Comparison of ENCODE assay signal across 20 cellular contexts in the genomic region with DNA sequence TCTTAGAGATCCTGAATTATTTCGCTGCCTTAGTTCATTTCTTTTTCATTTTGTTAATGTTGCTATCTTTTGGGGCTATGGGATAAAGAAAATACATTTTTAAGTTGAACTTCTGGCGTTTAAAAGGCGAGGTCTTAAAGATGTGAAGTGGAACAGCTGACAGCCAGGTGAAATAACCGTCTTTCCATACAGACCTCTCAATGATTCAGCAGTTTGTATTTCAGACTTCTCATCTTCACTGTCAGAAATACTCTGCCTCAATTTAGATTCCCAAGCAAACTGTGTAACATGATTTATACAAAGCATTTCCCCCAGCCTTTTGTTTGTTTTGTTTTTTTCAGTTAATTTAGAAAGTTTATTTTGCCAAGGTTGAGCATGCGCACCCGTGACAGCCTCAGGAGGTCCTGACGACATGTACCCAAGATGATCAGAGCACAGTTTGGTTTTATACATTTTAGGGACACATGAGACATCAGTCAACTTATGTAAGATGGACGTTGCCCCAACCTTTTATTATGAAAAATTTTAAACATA. TPM values are rescaled to one million over a fixed set of nuclear protein-coding genes. Genes with fewer than 3 reads are reported as not detected.
DNase-seq lines count a peak whose midpoint lies in the region; ATAC-seq and TF ChIP-seq lines count a peak whose summit lies in the region.
"Had no signal": no experiment of that assay in that cellular context is flagged by ENCODE, and none has a peak within 500 bp of the region (broad histone marks: within the 10 kb centered on the region; RNA-seq: fewer than 3 reads in every experiment).

No MANE protein-coding gene starts in this region.

- peaks cover 24% of the 10 kb centered on the region for H3K4me1 Mint-ChIP-seq in T-helper 1 cell treated with Interleukin-12 subunit alpha and Interleukin-12 subunit beta and Interleukin-4 antibody, amounts not matched to agents 30 μg/mL and 1 μg/mL, for 36 hours (ENCODE audit: low read depth)
- peaks cover 6% of the 10 kb centered on the region for H3K4me1 Mint-ChIP-seq in stimulated activated naive CD8-positive, alpha-beta T cell treated with anti-CD3 and anti-CD28 coated beads, Interleukin-15, amount 100 ng/mL, for 72 hours

- peaks cover 49% of the 10 kb centered on the region for H3K36me3 Mint-ChIP-seq in T-helper 1 cell treated with Interleukin-12 subunit alpha and Interleukin-12 subunit beta and Interleukin-4 antibody, amounts not matched to agents 30 μg/mL and 1 μg/mL, for 36 hours (ENCODE audit: low read depth)

- no peak overlapping the region for H3K4me3 Mint-ChIP-seq in T-helper 1 cell treated with Interleukin-12 subunit alpha and Interleukin-12 subunit beta and Interleukin-4 antibody, amounts not matched to agents 30 μg/mL and 1 μg/mL, for 36 hours
- H3K4me3 Mint-ChIP-seq in stimulated activated naive CD8-positive, alpha-beta T cell treated with anti-CD3 and anti-CD28 coated beads, Interleukin-15, amount 100 ng/mL, for 72 hours = no peak overlapping the region
- H3K4me3 Mint-ChIP-seq: activated naive CD8-positive, alpha-beta T cell; activated T-cell treated with anti-CD3 and anti-CD28 coated beads, Interleukin-2, amount 50 U/mL, for 24 hours; mesothelial cell of epicardium; nephron had no signal

- H3K27me3 ChIP-seq in PC-9 (ENCODE audit: insufficient read depth, low read depth) (no peaks in the 10 kb centered on the region), dorsolateral prefrontal cortex (no peaks in the 10 kb centered on the region)
- H3K27me3 ChIP-seq: BLaER1 had no signal

- 0 out of 2 replicates have a peak, but pooled peaks cover 7% of the 10 kb centered on the region for H3K4me1 ChIP-seq in PC-9 (replicated peaks; ENCODE audit: insufficient read depth)
- H3K4me1 ChIP-seq: BLaER1 had no signal

- no peak for TF ChIP-seq CTCF in PC-9 (conservative IDR thresholded peaks at IDR 0.05)
- TF ChIP-seq CTCF in dorsolateral prefrontal cortex (IDR thresholded peaks at IDR 0.05 in 54 of 56, conservative IDR thresholded peaks at IDR 0.05 in 2 of 56; ENCODE audit: low read depth in 1 of 56, partially characterized antibody in 56 of 56) = no peak

- H3K4me3 ChIP-seq in PC-9 (no peak overlapping the region), dorsolateral prefrontal cortex (no peak overlapping the region)
- H3K4me3 ChIP-seq: BLaER1 had no signal

- no TSS peak for BruUV-seq in PC-9 (replicated peaks; lab: Mats Ljungman, UMichigan)

- no peaks in the 10 kb centered on the region for H3K9me3 ChIP-seq in PC-9 (ENCODE audit: insufficient read depth, low read depth)
- H3K9me3 ChIP-seq: BLaER1 had no signal

- peaks cover 20% of the 10 kb centered on the region; the same call in 1 of the 2 replicates for H3F3A ChIP-seq in PC-9 (ENCODE audit: insufficient read depth, low read depth)

- POLR2A ChIA-PET in PC-9 (lab: Charles Lee; ENCODE audit: unreplicated experiment) = interaction anchor here (0.6 kb wide), 1 partner anchor 82 kb away, joined by 26 read pairs; no protein-coding TSS in a partner anchor

- no peak overlapping the region for H3K4me2 ChIP-seq in PC-9
- H3K4me2 ChIP-seq: BLaER1 had no signal

- CTCF ChIA-PET in PC-9 (lab: Charles Lee) = interaction anchor here (0.7 kb wide), 2 partner anchors 127 to 293 kb away, joined by 4 to 15 read pairs; no protein-coding TSS in a partner anchor

- intact Hi-C loops in PC-9 (cut with micrococcal nuclease; ENCODE audit: unreplicated experiment) (no loop called here), dorsolateral prefrontal cortex (cut with DNase I) (loop anchor here (1.0 to 5.0 kb wide), 3 partner anchors 35 to 63 kb away; partner anchors contain the start of gene SPATA2 (in 1 of the 2))

- no peaks in the 10 kb centered on the region for H3K79me2 ChIP-seq in PC-9 (ENCODE audit: low read depth)

- H3K27me3 Mint-ChIP-seq in T-helper 1 cell treated with Interleukin-12 subunit alpha and Interleukin-12 subunit beta and Interleukin-4 antibody, amounts not matched to agents 30 μg/mL and 1 μg/mL, for 36 hours (ENCODE audit: low read depth) = no peaks in the 10 kb centered on the region
- no peaks in the 10 kb centered on the region for H3K27me3 Mint-ChIP-seq in stimulated activated naive CD8-positive, alpha-beta T cell treated with anti-CD3 and anti-CD28 coated beads, Interleukin-15, amount 100 ng/mL, for 72 hours
- H3K27me3 Mint-ChIP-seq: activated naive CD8-positive, alpha-beta T cell; activated T-cell treated with anti-CD3 and anti-CD28 coated beads, Interleukin-2, amount 50 U/mL, for 24 hours had no signal

- no peaks in the 10 kb centered on the region for H3K9me2 ChIP-seq in PC-9 (ENCODE audit: insufficient read depth)

- ATAC-seq in stimulated activated naive CD8-positive, alpha-beta T cell treated with anti-CD3 and anti-CD28 coated beads, Interleukin-15, amount 100 ng/mL, for 72 hours = no peak
- ATAC-seq in GM21390 (IDR thresholded peaks at IDR 0.05; ENCODE audit: unreplicated experiment) = no peak

- no peaks in the 10 kb centered on the region for H4K20me1 ChIP-seq in PC-9 (ENCODE audit: insufficient read depth)
- H4K20me1 ChIP-seq: BLaER1 had no signal

- H2AFZ ChIP-seq in PC-9 = no peak overlapping the region

- H3K36me3 ChIP-seq in PC-9 (ENCODE audit: low read depth) = 0 out of 2 replicates have a peak, but pooled peaks cover 31% of the 10 kb centered on the region

- H3K27ac ChIP-seq in PC-9 = peak overlapping the region; percentile 10; the same call in 1 of the 2 replicates
- peak overlapping the region in 52 of 59 donors; percentile 7 to 92 (median 82) for H3K27ac ChIP-seq in dorsolateral prefrontal cortex
- H3K27ac ChIP-seq: BLaER1 had no signal

- DNase-seq in T-helper 1 cell = no peak
- no peak for DNase-seq in PC-9
- no peak for DNase-seq in dorsolateral prefrontal cortex
- DNase-seq in stimulated activated naive CD8-positive, alpha-beta T cell treated with anti-CD3 and anti-CD28 coated beads, Interleukin-15, amount 100 ng/mL, for 72 hours = no peak
- DNase-seq in activated T-cell treated with anti-CD3 and anti-CD28 coated beads, Interleukin-2, amount 50 U/mL, for 48 hours = no peak
- no peak for DNase-seq in activated effector memory CD4-positive, alpha-beta T cell treated with Interleukin-2 at 50 U/mL for 16 hours
- DNase-seq: activated CD4-positive, alpha-beta T cell treated with anti-CD3 and anti-CD28 coated beads, Interleukin-2, amount 50 U/mL, for 4 hours; activated T-cell treated with anti-CD3 and anti-CD28 coated beads, Interleukin-2, amount 50 U/mL, for 24 hours; erythroblast; NCI-H1048; NCI-H2081; NCI-H524; retina; stimulated activated CD4-positive, alpha-beta T cell treated with anti-CD3 and anti-CD28 coated beads, Interleukin-15, amount 100 ng/mL, for 24 hours had no signal

- peak overlapping the region; percentile 67 for H3K27ac Mint-ChIP-seq in T-helper 1 cell treated with Interleukin-12 subunit alpha and Interleukin-12 subunit beta and Interleukin-4 antibody, amounts not matched to agents 30 μg/mL and 1 μg/mL, for 36 hours
- peak overlapping the region; percentile 8 to 55 for H3K27ac Mint-ChIP-seq in stimulated activated naive CD8-positive, alpha-beta T cell treated with anti-CD3 and anti-CD28 coated beads, Interleukin-15, amount 100 ng/mL, for 72 hours
- H3K27ac Mint-ChIP-seq: activated naive CD8-positive, alpha-beta T cell; mesothelial cell of epicardium had no signal

- H3K9me3 Mint-ChIP-seq in T-helper 1 cell treated with Interleukin-12 subunit alpha and Interleukin-12 subunit beta and Interleukin-4 antibody, amounts not matched to agents 30 μg/mL and 1 μg/mL, for 36 hours = no peaks in the 10 kb centered on the region
- no peaks in the 10 kb centered on the region for H3K9me3 Mint-ChIP-seq in stimulated activated naive CD8-positive, alpha-beta T cell treated with anti-CD3 and anti-CD28 coated beads, Interleukin-15, amount 100 ng/mL, for 72 hours
- H3K9me3 Mint-ChIP-seq: activated T-cell treated with anti-CD3 and anti-CD28 coated beads, Interleukin-2, amount 50 U/mL, for 24 hours; mesothelial cell of epicardium; nephron had no signal

RNA-seq across cellular contexts. Expression of gene SLC9A8, which starts 40.0 kb away (rescaled TPM):
- total RNA-seq in PC-9 (2021) = 12.7 and 21.4 TPM in 2 replicates
- total RNA-seq in dorsolateral prefrontal cortex = 10 to 100 TPM in 117 of 120 experiments, 1 to 10 TPM in 3; 8.7 to 21.9 (median 14.9) TPM
